34 cellular contexts compared by ENCODE assay signal in genomic region chr16:13945734-13946490, GRCh38.
"Had no signal": no experiment of that assay in that cellular context is flagged by ENCODE, and none has a peak within 500 bp of the region (broad histone marks: within the 10 kb centered on the region; RNA-seq: fewer than 3 reads in every experiment).

No MANE protein-coding gene starts in this region.

- H3K4me2 ChIP-seq: SK-N-SH had no signal

- H3K9me3 ChIP-seq: Peyer's patch, SJSA1, SK-N-SH had no signal

- H3K4me3 ChIP-seq: cardiac muscle cell, Peyer's patch, SJSA1 had no signal

- H3K4me1 Mint-ChIP-seq: activated CD4-positive, alpha-beta T cell treated with anti-CD3 and anti-CD28 coated beads for 36 hours; activated CD4-positive, alpha-beta T cell treated with anti-CD3 and anti-CD28 coated beads, Interleukin-2, amount 10 ng/mL, durations not matched to agents 7 days and 5 days; activated naive CD4-positive, alpha-beta T cell treated with anti-CD3 and anti-CD28 coated beads, Interleukin-2, amount 10 ng/mL, durations not matched to agents 7 days and 5 days; activated naive CD8-positive, alpha-beta T cell treated with anti-CD3 and anti-CD28 coated beads, Interleukin-2, amount 50 U/mL, for 24 hours; central memory CD8-positive, alpha-beta T cell; WTC11 had no signal

- H3K27me3 Mint-ChIP-seq: activated CD4-positive, alpha-beta T cell treated with anti-CD3 and anti-CD28 coated beads for 36 hours; activated CD4-positive, alpha-beta T cell treated with anti-CD3 and anti-CD28 coated beads, Interleukin-2, amount 10 ng/mL, durations not matched to agents 7 days and 5 days; activated naive CD4-positive, alpha-beta T cell treated with anti-CD3 and anti-CD28 coated beads, Interleukin-2, amount 10 ng/mL, durations not matched to agents 7 days and 5 days; activated naive CD8-positive, alpha-beta T cell; activated naive CD8-positive, alpha-beta T cell treated with anti-CD3 and anti-CD28 coated beads, Interleukin-2, amount 50 U/mL, for 24 hours; activated T-cell treated with anti-CD3 and anti-CD28 coated beads, Interleukin-2, amount 50 U/mL, for 24 hours; central memory CD8-positive, alpha-beta T cell had no signal

- H3K27ac Mint-ChIP-seq: activated CD4-positive, alpha-beta T cell treated with anti-CD3 and anti-CD28 coated beads for 36 hours; activated CD4-positive, alpha-beta T cell treated with anti-CD3 and anti-CD28 coated beads, Interleukin-2, amount 10 ng/mL, durations not matched to agents 7 days and 5 days; activated CD8-positive, alpha-beta T cell treated with anti-CD3 and anti-CD28 coated beads, Interleukin-2, amount 10 ng/mL, durations not matched to agents 7 days and 5 days; activated naive CD4-positive, alpha-beta T cell treated with anti-CD3 and anti-CD28 coated beads, Interleukin-2, amount 10 ng/mL, durations not matched to agents 7 days and 5 days; activated naive CD8-positive, alpha-beta T cell; activated naive CD8-positive, alpha-beta T cell treated with anti-CD3 and anti-CD28 coated beads, Interleukin-2, amount 50 U/mL, for 24 hours; activated T-cell treated with anti-CD3 and anti-CD28 coated beads, Interleukin-2, amount 50 U/mL, for 24 hours; T-helper 1 cell treated with Interleukin-12 subunit alpha and Interleukin-12 subunit beta and Interleukin-4 antibody, amounts not matched to agents 30 μg/mL and 1 μg/mL, for 36 hours; T-helper 2 cell treated with Interferon-gamma antibody and Interleukin-4, amounts not matched to agents 5 μg/mL and 100 μg/mL, for 36 hours; WTC11 had no signal

- H3K27me3 ChIP-seq: brain microvascular endothelial cell, cardiac muscle cell, Peyer's patch, SJSA1 had no signal

- H3K9ac ChIP-seq: SK-N-SH had no signal

- H3K4me3 Mint-ChIP-seq: activated CD4-positive, alpha-beta T cell treated with anti-CD3 and anti-CD28 coated beads for 36 hours; activated CD4-positive, alpha-beta T cell treated with anti-CD3 and anti-CD28 coated beads, Interleukin-2, amount 10 ng/mL, durations not matched to agents 7 days and 5 days; activated CD8-positive, alpha-beta T cell treated with anti-CD3 and anti-CD28 coated beads, Interleukin-2, amount 10 ng/mL, durations not matched to agents 7 days and 5 days; activated naive CD4-positive, alpha-beta T cell treated with anti-CD3 and anti-CD28 coated beads, Interleukin-2, amount 10 ng/mL, durations not matched to agents 7 days and 5 days; activated naive CD8-positive, alpha-beta T cell; activated naive CD8-positive, alpha-beta T cell treated with anti-CD3 and anti-CD28 coated beads, Interleukin-2, amount 50 U/mL, for 24 hours; activated T-cell treated with anti-CD3 and anti-CD28 coated beads, Interleukin-2, amount 50 U/mL, for 24 hours; central memory CD8-positive, alpha-beta T cell; T-helper 1 cell treated with Interleukin-12 subunit alpha and Interleukin-12 subunit beta and Interleukin-4 antibody, amounts not matched to agents 30 μg/mL and 1 μg/mL, for 36 hours; T-helper 2 cell treated with Interferon-gamma antibody and Interleukin-4, amounts not matched to agents 5 μg/mL and 100 μg/mL, for 36 hours; WTC11 had no signal

- H3K4me1 ChIP-seq: Peyer's patch, SJSA1 had no signal

- H3K27ac ChIP-seq: brain microvascular endothelial cell, cardiac muscle cell, Peyer's patch, SJSA1 had no signal

- ATAC-seq: activated CD4-positive, alpha-beta T cell treated with anti-CD3 and anti-CD28 coated beads for 36 hours; activated CD4-positive, CD25-positive, alpha-beta regulatory T cell treated with anti-CD3 and anti-CD28 coated beads, Interleukin-2, amount 50 U/mL, for 24 hours; activated CD8-positive, alpha-beta T cell treated with anti-CD3 and anti-CD28 coated beads, Interleukin-2, amount 10 ng/mL, durations not matched to agents 7 days and 5 days; activated naive CD8-positive, alpha-beta T cell treated with anti-CD3 and anti-CD28 coated beads, Interleukin-2, amount 50 U/mL, for 24 hours; PC-3; WTC11 had no signal

- H3K9me3 Mint-ChIP-seq: activated CD4-positive, alpha-beta T cell treated with anti-CD3 and anti-CD28 coated beads, Interleukin-2, amount 10 ng/mL, durations not matched to agents 7 days and 5 days; activated naive CD4-positive, alpha-beta T cell treated with anti-CD3 and anti-CD28 coated beads, Interleukin-2, amount 10 ng/mL, durations not matched to agents 7 days and 5 days; activated naive CD8-positive, alpha-beta T cell treated with anti-CD3 and anti-CD28 coated beads, Interleukin-2, amount 50 U/mL, for 24 hours; activated T-cell treated with anti-CD3 and anti-CD28 coated beads, Interleukin-2, amount 50 U/mL, for 24 hours; central memory CD8-positive, alpha-beta T cell; WTC11 had no signal

- DNase-seq: activated CD4-positive, alpha-beta T cell treated with anti-CD3 and anti-CD28 coated beads for 36 hours; activated CD4-positive, alpha-beta T cell treated with anti-CD3 and anti-CD28 coated beads, Interleukin-2, amount 10 ng/mL, durations not matched to agents 7 days and 5 days; activated CD4-positive, alpha-beta T cell treated with anti-CD3 and anti-CD28 coated beads, Interleukin-2, amount 50 U/mL, for 48 hours; activated CD8-positive, alpha-beta T cell treated with anti-CD3 and anti-CD28 coated beads, Interleukin-2, amount 10 ng/mL, durations not matched to agents 7 days and 5 days; activated gamma-delta T cell treated with Interleukin-2 at 50 U/mL for 16 hours; activated naive CD4-positive, alpha-beta T cell treated with anti-CD3 and anti-CD28 coated beads, Interleukin-2, amount 10 ng/mL, durations not matched to agents 7 days and 5 days; activated naive CD8-positive, alpha-beta T cell treated with anti-CD3 and anti-CD28 coated beads, Interleukin-2, amount 50 U/mL, for 24 hours; activated T-cell treated with anti-CD3 and anti-CD28 coated beads, Interleukin-2, amount 50 U/mL, for 24 hours; aorta; brain microvascular endothelial cell; NCI-H1092 treated with DMSO at 0.1 percent for 48 hours; NCI-H1417; NCI-H146; NCI-H187; NCI-H2029 treated with DMSO at 0.1 percent for 48 hours; NCI-H2107; NCI-H2171; NCI-H510A; NCI-H526; NCI-H748 treated with DMSO at 0.1 percent for 48 hours; NK-92 treated with Interleukin-12 subunit alpha and Interleukin-12 subunit beta, amount 100 ng/mL, for 24 hours; PC-3; Peyer's patch; RPMI8226; SHP77 treated with DMSO at 0.1 percent for 48 hours; SK-N-SH had no signal

- H3K9me2 ChIP-seq: SK-N-SH had no signal
